ENCODE assay signal across 1 cellular context in the genomic region with DNA sequence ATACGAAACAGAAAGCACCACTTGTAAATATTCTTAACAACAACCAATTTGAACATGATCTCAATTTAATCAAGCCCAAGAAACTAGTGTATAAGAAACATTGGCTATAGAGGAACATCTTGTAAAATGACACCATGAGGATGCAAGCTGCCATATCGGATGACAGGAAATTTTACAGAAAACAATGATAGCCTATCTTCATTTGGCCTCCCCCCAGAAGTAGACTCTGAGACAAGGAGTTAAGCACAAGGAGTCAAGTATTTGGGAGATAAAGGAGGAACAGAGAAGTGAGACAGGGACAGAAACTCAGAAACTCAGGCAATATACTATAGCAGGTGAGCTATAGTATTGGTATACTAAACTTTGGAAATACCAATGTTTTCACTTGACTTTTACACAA.
TF ChIP-seq lines count a peak whose summit lies in the region.

No MANE protein-coding gene starts in this region.

TF ChIP-seq in K562, 482 proteins besides CTCF, POLR2A, EP300 and RAD21 (continued from another document and continues in another):
- TF ChIP-seq ARID4B (CRISPR knock-in tag; IDR thresholded peaks at IDR 0.05) (no peak), POLR2AphosphoS5 (IDR thresholded peaks at IDR 0.05; ENCODE audit: control insufficient read depth, insufficient read depth, low read depth, low read length) (peak; percentile 73; the same call in 1 of the 2 replicates), VEZF1 (CRISPR knock-in tag; IDR thresholded peaks at IDR 0.05) (peak; percentile 48; the same call in 1 of the 2 replicates), GABPB2 (CRISPR knock-in tag; conservative IDR thresholded peaks at IDR 0.05) (no peak), ZBTB7A (IDR thresholded peaks at IDR 0.05; ENCODE audit: borderline replicate concordance, control insufficient read depth, low read depth, low read length) (no peak), DEAF1 (CRISPR knock-in tag; IDR thresholded peaks at IDR 0.05) (no peak), KHSRP (IDR thresholded peaks at IDR 0.05) (no peak), MEIS2 (IDR thresholded peaks at IDR 0.05; ENCODE audit: partially characterized antibody) (peak; percentile 38), CBX3 (IDR thresholded peaks at IDR 0.05; ENCODE audit: borderline replicate concordance in 1 of 2, low read length in 2 of 2) (0 out of 3 replicates have a peak, but pooled peaks of 1 of the 2 experiments have one; percentile 38), BHLHE40 (IDR thresholded peaks at IDR 0.05; ENCODE audit: low read length) (no peak), ZNF175 (CRISPR knock-in tag; IDR thresholded peaks at IDR 0.05; ENCODE audit: low read depth) (no peak), FOXA1 (IDR thresholded peaks at IDR 0.05; ENCODE audit: borderline replicate concordance) (no peak), HDAC8 (tag; IDR thresholded peaks at IDR 0.05) (no peak), OTX1 (CRISPR knock-in tag; IDR thresholded peaks at IDR 0.05) (no peak), SREBF1 (IDR thresholded peaks at IDR 0.05; ENCODE audit: borderline replicate concordance, low read depth, low read length) (no peak), ZNF695 (CRISPR knock-in tag; IDR thresholded peaks at IDR 0.05) (no peak), ZNF830 (CRISPR knock-in tag; IDR thresholded peaks at IDR 0.05) (no peak), MXD1 (CRISPR knock-in tag; IDR thresholded peaks at IDR 0.05; ENCODE audit: borderline replicate concordance, poor library complexity, severe bottlenecking) (no peak), ZSCAN29 (IDR thresholded peaks at IDR 0.05) (no peak), CEBPB (tag; IDR thresholded peaks at IDR 0.05) (no peak), BRF2 (IDR thresholded peaks at IDR 0.05; ENCODE audit: borderline replicate concordance, insufficient read depth, insufficient read length) (no peak), HBP1 (CRISPR knock-in tag; IDR thresholded peaks at IDR 0.05) (no peak), ERF (CRISPR knock-in tag; IDR thresholded peaks at IDR 0.05) (no peak), ZBTB8A (IDR thresholded peaks at IDR 0.05; ENCODE audit: partially characterized antibody) (no peak), CBX1 (IDR thresholded peaks at IDR 0.05; ENCODE audit: low read depth) (no peak), SOX6 (IDR thresholded peaks at IDR 0.05) (peak; percentile 92), DLX4 (CRISPR knock-in tag; IDR thresholded peaks at IDR 0.05) (no peak), NCOR1 (IDR thresholded peaks at IDR 0.05) (peak; percentile 89), BCOR (IDR thresholded peaks at IDR 0.05) (no peak), HDAC6 (IDR thresholded peaks at IDR 0.05; ENCODE audit: low read depth, low read length) (no peak), ZNF644 (tag; IDR thresholded peaks at IDR 0.05; ENCODE audit: low read depth) (no peak), HLTF (IDR thresholded peaks at IDR 0.05) (no peak), HCFC1 (IDR thresholded peaks at IDR 0.05; ENCODE audit: low read depth, low read length) (no peak), GATAD2B (IDR thresholded peaks at IDR 0.05; ENCODE audit: borderline replicate concordance) (no peak), E2F6 (IDR thresholded peaks at IDR 0.05; ENCODE audit: borderline replicate concordance in 1 of 2, extremely low read depth in 1 of 2, insufficient read depth in 1 of 2, insufficient read length in 1 of 2, low read depth in 1 of 2, low read length in 1 of 2, poor library complexity in 1 of 2, severe bottlenecking in 1 of 2) (no peak), PHF8 (IDR thresholded peaks at IDR 0.05; ENCODE audit: borderline replicate concordance, low read length) (no peak), CEBPZ (IDR thresholded peaks at IDR 0.05; ENCODE audit: borderline replicate concordance, low read depth, low read length) (no peak), ZNF445 (CRISPR knock-in tag; IDR thresholded peaks at IDR 0.05; ENCODE audit: low read depth) (no peak), MCM5 (IDR thresholded peaks at IDR 0.05; ENCODE audit: low read depth) (no peak), ZBTB2 (IDR thresholded peaks at IDR 0.05) (peak; percentile 66; the same call in 1 of the 2 replicates), ESRRB (CRISPR knock-in tag; IDR thresholded peaks at IDR 0.05; ENCODE audit: borderline replicate concordance) (no peak), KLF16 (IDR thresholded peaks at IDR 0.05) (peak; percentile 72; the same call in 1 of the 2 replicates)
- TF ChIP-seq, protein P1, sequence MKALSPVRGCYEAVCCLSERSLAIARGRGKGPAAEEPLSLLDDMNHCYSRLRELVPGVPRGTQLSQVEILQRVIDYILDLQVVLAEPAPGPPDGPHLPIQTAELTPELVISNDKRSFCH (CRISPR knock-in tag; IDR thresholded peaks at IDR 0.05) = no peak
- TF ChIP-seq, protein P1 (tag; IDR thresholded peaks at IDR 0.05) = no peak
